ENCODE assay signal across 10 cellular contexts in the genomic region with DNA sequence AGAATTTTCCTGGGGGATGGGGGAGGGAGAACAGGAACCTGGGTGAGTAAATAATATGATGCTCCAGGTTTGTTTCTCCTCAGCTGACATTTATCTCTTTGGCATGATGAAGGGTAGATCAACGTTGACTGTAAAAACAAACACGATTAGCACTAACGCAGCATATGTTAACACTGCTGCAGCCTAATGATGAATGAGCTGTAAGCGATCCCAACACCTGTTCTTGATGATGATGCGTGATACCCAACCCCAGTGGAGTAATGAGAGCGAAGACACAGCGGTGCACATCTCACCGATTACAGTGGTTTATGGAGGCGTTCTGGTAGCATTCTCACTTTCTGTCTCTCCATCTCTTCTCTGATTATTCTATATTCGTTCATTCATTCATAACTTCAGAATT.
"Had no signal": no experiment of that assay in that cellular context is flagged by ENCODE, and none has a peak within 500 bp of the region (broad histone marks: within the 10 kb centered on the region; RNA-seq: fewer than 3 reads in every experiment).

No MANE protein-coding gene starts in this region.

- DNase-seq: activated CD4-positive, alpha-beta T cell treated with anti-CD3 and anti-CD28 coated beads, Interleukin-2, amount 50 U/mL, for 4 hours; activated CD4-positive, CD25-positive, alpha-beta regulatory T cell treated with anti-CD3 and anti-CD28 coated beads, Interleukin-2, amount 50 U/mL, for 72 hours; activated effector memory CD4-positive, alpha-beta T cell treated with anti-CD3 and anti-CD28 coated beads, Interleukin-2, amount 50 U/mL, for 16 hours; activated T-cell treated with anti-CD3 and anti-CD28 coated beads, Interleukin-2, amount 50 U/mL, for 24 hours; amygdala; kidney; mesendoderm; sigmoid colon; stimulated activated CD4-positive, alpha-beta T cell treated with anti-CD3 and anti-CD28 coated beads, Interleukin-4, amount 100 ng/mL, for 24 hours had no signal

- H3K4me3 ChIP-seq: hepatocyte, sigmoid colon had no signal

- H3K27ac ChIP-seq: hepatocyte, sigmoid colon had no signal

- H3K27me3 ChIP-seq: hepatocyte, sigmoid colon had no signal

- H3K4me1 ChIP-seq: sigmoid colon had no signal

- H3K36me3 ChIP-seq: sigmoid colon had no signal

- H3K9me3 ChIP-seq: sigmoid colon had no signal
